ENCODE assay signal across 17 cellular contexts in the genomic region with DNA sequence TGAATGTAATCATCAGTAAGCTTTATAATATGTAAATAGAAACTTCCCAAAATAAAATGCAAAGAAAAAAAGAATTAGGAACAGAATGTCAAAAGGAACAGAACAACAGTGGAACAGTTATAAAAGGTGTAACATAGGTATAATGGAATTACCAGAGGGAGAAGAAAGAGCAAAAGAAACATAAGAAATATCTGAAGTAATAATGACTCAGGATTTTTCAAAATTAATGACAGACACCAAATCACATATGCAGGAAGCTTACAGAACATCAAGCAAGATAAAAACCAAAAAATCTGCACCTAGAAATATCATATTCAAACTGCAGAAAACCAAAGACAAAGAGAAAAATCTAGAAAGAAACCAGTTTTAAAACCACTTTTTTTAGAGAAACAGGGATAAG.
"Had no signal": no experiment of that assay in that cellular context is flagged by ENCODE, and none has a peak within 500 bp of the region (broad histone marks: within the 10 kb centered on the region; RNA-seq: fewer than 3 reads in every experiment).

No MANE protein-coding gene starts in this region.

- H3K4me3 Mint-ChIP-seq: activated CD4-positive, alpha-beta memory T cell treated with anti-CD3 and anti-CD28 coated beads for 36 hours; naive thymus-derived CD8-positive, alpha-beta T cell; neural progenitor cell; T-helper 2 cell treated with Interferon-gamma antibody and Interleukin-4, amounts not matched to agents 5 μg/mL and 100 μg/mL, for 36 hours had no signal

- H3K4me1 ChIP-seq: colonic mucosa, esophagus muscularis mucosa, neural progenitor cell had no signal

- H3K36me3 ChIP-seq: colonic mucosa, neural progenitor cell had no signal

- H3K27me3 ChIP-seq: colonic mucosa, esophagus muscularis mucosa, neural progenitor cell had no signal

- H3K4me1 Mint-ChIP-seq: neural progenitor cell had no signal

- H3K4me2 ChIP-seq: neural progenitor cell, SK-N-SH, smooth muscle cell had no signal

- H3K4me3 ChIP-seq: colonic mucosa, esophagus muscularis mucosa, left ventricle myocardium inferior, neural progenitor cell, smooth muscle cell had no signal

- H3K9me3 Mint-ChIP-seq: activated CD4-positive, alpha-beta memory T cell treated with anti-CD3 and anti-CD28 coated beads for 36 hours; naive thymus-derived CD8-positive, alpha-beta T cell; neural progenitor cell; T-helper 2 cell treated with Interferon-gamma antibody and Interleukin-4, amounts not matched to agents 5 μg/mL and 100 μg/mL, for 36 hours had no signal

- FAIRE-seq: bronchial epithelial cell had no signal

- DNase-seq: activated CD4-positive, alpha-beta memory T cell treated with anti-CD3 and anti-CD28 coated beads for 36 hours; activated effector memory CD4-positive, alpha-beta T cell treated with Interleukin-2 at 50 U/mL for 16 hours; activated naive CD4-positive, alpha-beta T cell treated with anti-CD3 and anti-CD28 coated beads, Interleukin-2, amount 50 U/mL, for 16 hours; activated T-cell treated with anti-CD3 and anti-CD28 coated beads for 4 hours; colonic mucosa; hippocampal formation; kidney glomerular epithelial cell; left ventricle myocardium inferior; naive thymus-derived CD8-positive, alpha-beta T cell; SK-N-SH; stimulated activated CD4-positive, alpha-beta T cell treated with anti-CD3 and anti-CD28 coated beads, Interleukin-15, amount 100 ng/mL, for 24 hours; stimulated activated naive CD4-positive, alpha-beta T cell had no signal

- H3K9me3 ChIP-seq: colonic mucosa, esophagus muscularis mucosa, left ventricle myocardium inferior had no signal

- H3K27ac Mint-ChIP-seq: activated CD4-positive, alpha-beta memory T cell treated with anti-CD3 and anti-CD28 coated beads for 36 hours; neural progenitor cell; T-helper 2 cell treated with Interferon-gamma antibody and Interleukin-4, amounts not matched to agents 5 μg/mL and 100 μg/mL, for 36 hours had no signal

- H2AFZ ChIP-seq: neural progenitor cell had no signal

- H3K9ac ChIP-seq: neural progenitor cell, SK-N-SH had no signal

- H3K36me3 Mint-ChIP-seq: neural progenitor cell had no signal

- H3K27me3 Mint-ChIP-seq: activated CD4-positive, alpha-beta memory T cell treated with anti-CD3 and anti-CD28 coated beads for 36 hours; naive thymus-derived CD8-positive, alpha-beta T cell had no signal

- H3K27ac ChIP-seq: colonic mucosa, esophagus muscularis mucosa, left ventricle myocardium inferior, neural progenitor cell had no signal
